ENCODE assay signal across 13 cellular contexts in the genomic region with DNA sequence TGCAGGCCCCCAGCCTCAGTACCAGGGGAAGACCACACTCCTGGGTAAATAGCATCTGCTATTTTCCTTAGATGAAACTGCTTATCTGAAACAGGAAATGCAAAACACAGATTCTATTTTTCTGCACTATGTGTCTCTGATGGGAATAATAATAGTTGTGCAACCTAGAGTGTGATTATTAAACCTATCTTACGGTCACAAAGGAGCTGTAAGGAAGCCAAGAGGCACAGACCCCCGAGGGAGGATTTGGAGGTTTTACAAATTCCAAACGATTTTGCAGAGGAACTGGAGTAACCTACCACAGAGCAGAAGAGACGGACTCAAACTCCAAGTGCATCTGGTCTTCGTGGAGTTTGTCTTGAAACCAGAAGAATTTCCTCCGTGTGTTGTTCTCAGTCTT. TPM values are rescaled to one million over a fixed set of nuclear protein-coding genes. Genes with fewer than 3 reads are reported as not detected.
"Had no signal": no experiment of that assay in that cellular context is flagged by ENCODE, and none has a peak within 500 bp of the region (broad histone marks: within the 10 kb centered on the region; RNA-seq: fewer than 3 reads in every experiment).

No MANE protein-coding gene starts in this region.

- H3K36me3 ChIP-seq: ovary, transverse colon had no signal

- H3K4me3 ChIP-seq: body of pancreas, ovary, smooth muscle cell, transverse colon had no signal

- H3K4me2 ChIP-seq: smooth muscle cell had no signal

- H3K4me1 ChIP-seq: body of pancreas, foreskin keratinocyte, transverse colon had no signal

- ATAC-seq: foreskin keratinocyte; stimulated activated effector memory CD8-positive, alpha-beta T cell treated with anti-CD3 and anti-CD28 coated beads, Interleukin-12 subunit alpha, Interleukin-12 subunit beta, amount 100 ng/mL, for 72 hours had no signal

- H3K27me3 ChIP-seq: body of pancreas, ovary, transverse colon had no signal

- H3K9me3 ChIP-seq: body of pancreas, ovary, transverse colon had no signal

- H3K27ac ChIP-seq: body of pancreas, foreskin keratinocyte, ovary, transverse colon had no signal

- DNase-seq: activated CD4-positive, alpha-beta T cell treated with anti-CD3 and anti-CD28 coated beads, Interleukin-2, amount 50 U/mL, for 1 hour; activated T-cell treated with anti-CD3 and anti-CD28 coated beads for 4 hours; amniotic stem cell; body of pancreas; foreskin keratinocyte; ovary; transverse colon had no signal

RNA-seq across cellular contexts. Expression of a gene that starts 14.1 kb away (rescaled TPM):
- total RNA-seq: activated CD8-positive, alpha-beta memory T cell treated with anti-CD3 and anti-CD28 coated beads for 36 hours; foreskin keratinocyte; kidney epithelial cell; renal cortical epithelial cell; T-helper 2 cell treated with Interferon-gamma antibody and Interleukin-4, amounts not matched to agents 100 ng/mL and 5 ng/mL, for 36 hours had no signal
